In genomic region chr1:53408013-53408754, GRCh38 we compare ENCODE assay signal across 1 cellular context.
TF ChIP-seq lines count a peak whose summit lies in the region.

No MANE protein-coding gene starts in this region.

TF ChIP-seq in GM12878, 131 proteins besides CTCF, POLR2A, EP300 and RAD21:
- TF ChIP-seq HDAC6 (IDR thresholded peaks at IDR 0.05; ENCODE audit: unreplicated experiment) (no peak), E2F8 (IDR thresholded peaks at IDR 0.05; ENCODE audit: low read depth, partially characterized antibody) (no peak), ASH2L (IDR thresholded peaks at IDR 0.05; ENCODE audit: borderline replicate concordance, low read depth) (no peak), ZNF24 (IDR thresholded peaks at IDR 0.05) (no peak), STAT3 (IDR thresholded peaks at IDR 0.05; ENCODE audit: low read depth, low read length) (no peak), SREBF1 (IDR thresholded peaks at IDR 0.05; ENCODE audit: low read length) (no peak), TBL1XR1 (IDR thresholded peaks at IDR 0.05; ENCODE audit: low read depth, low read length) (no peak), HDGF (IDR thresholded peaks at IDR 0.05) (0 out of 2 replicates have a peak, but pooled peaks have one; percentile 37), IKZF1 (conservative IDR thresholded peaks at IDR 0.05) (0 out of 2 replicates have a peak, but pooled peaks have one; percentile 19), SMAD5 (IDR thresholded peaks at IDR 0.05; ENCODE audit: low read depth) (no peak)
